In the genomic region with DNA sequence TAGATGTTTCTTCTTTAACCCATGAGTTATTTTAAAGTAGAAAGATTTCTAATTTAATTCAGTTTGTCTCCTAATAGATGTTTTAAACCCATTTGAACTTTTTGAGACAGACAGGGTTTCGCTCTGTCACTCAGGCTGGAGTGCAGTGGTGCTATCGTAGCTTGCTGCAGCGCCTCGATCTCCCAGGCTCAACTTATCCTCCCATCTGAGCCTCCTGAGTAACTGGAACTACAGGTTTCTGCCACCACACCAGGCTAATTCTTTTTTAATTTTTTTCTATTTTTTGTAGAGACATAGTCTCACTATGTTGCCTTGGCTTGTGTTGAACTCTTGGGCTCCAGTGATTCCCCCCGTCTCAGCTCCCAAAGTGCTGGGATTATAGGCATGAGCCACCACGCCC, we compare ENCODE assay signal across 18 cellular contexts. TPM values are rescaled to one million over a fixed set of nuclear protein-coding genes. Genes with fewer than 3 reads are reported as not detected.
DNase-seq lines count a peak whose midpoint lies in the region; ATAC-seq and TF ChIP-seq lines count a peak whose summit lies in the region.
"Had no signal": no experiment of that assay in that cellular context is flagged by ENCODE, and none has a peak within 500 bp of the region (broad histone marks: within the 10 kb centered on the region; RNA-seq: fewer than 3 reads in every experiment).

No MANE protein-coding gene starts in this region.

- no peaks in the 10 kb centered on the region for H3K79me2 ChIP-seq in trophoblast cell (ENCODE audit: control insufficient read depth, insufficient read depth, low read length, poor library complexity)

- H3K18ac ChIP-seq in trophoblast cell (ENCODE audit: low read length): no peak overlapping the region

- ATAC-seq in esophagus mucosa (peak; percentile 52), HG03139 (IDR thresholded peaks at IDR 0.05; ENCODE audit: unreplicated experiment) (no peak), HG03135 (IDR thresholded peaks at IDR 0.05; ENCODE audit: unreplicated experiment) (no peak)
- ATAC-seq: A549; CD8-positive, alpha-beta T cell had no signal

- no peak overlapping the region for H3K4me2 ChIP-seq in trophoblast cell (ENCODE audit: low read length)
- H3K4me2 ChIP-seq: A549 had no signal

- no peak overlapping the region for H3K27ac Mint-ChIP-seq in HFFc6
- H3K27ac Mint-ChIP-seq: B cell; CD4-positive, alpha-beta T cell; CD8-positive, alpha-beta T cell had no signal

- H3K4me3 ChIP-seq in trophoblast cell (ENCODE audit: low read depth, low read length): no peak overlapping the region
- H3K4me3 ChIP-seq: A549; BLaER1 treated with 17β-estradiol and CSF1 and Interleukin-3, amounts not matched to agents 10 nM and 100 nM had no signal

- TF ChIP-seq CTCF in VCaP (conservative IDR thresholded peaks at IDR 0.05) (no peak), HFFc6 (IDR thresholded peaks at IDR 0.05) (no peak)

- no peak overlapping the region for H4K8ac ChIP-seq in trophoblast cell (ENCODE audit: low read depth, low read length)

- H3K23ac ChIP-seq in trophoblast cell (ENCODE audit: low read length): no peak overlapping the region

- peaks cover 2% of the 10 kb centered on the region for H3K27me3 Mint-ChIP-seq in HFFc6 (ENCODE audit: insufficient read depth)
- H3K27me3 Mint-ChIP-seq: CD4-positive, alpha-beta T cell had no signal

- no peaks in the 10 kb centered on the region for H3K27me3 ChIP-seq in trophoblast cell (ENCODE audit: insufficient read depth, low read length)
- H3K27me3 ChIP-seq: BLaER1 treated with 17β-estradiol and CSF1 and Interleukin-3, amounts not matched to agents 10 nM and 100 nM had no signal

- H2AK5ac ChIP-seq in trophoblast cell (ENCODE audit: low read length): no peak overlapping the region

- H3K4me3 Mint-ChIP-seq in HFFc6: no peak overlapping the region
- H3K4me3 Mint-ChIP-seq: B cell; CD4-positive, alpha-beta T cell; CD8-positive, alpha-beta T cell had no signal

- H3K27ac ChIP-seq in VCaP (peak overlapping the region; percentile 47), trophoblast cell (ENCODE audit: low read depth, low read length) (no peak overlapping the region)
- H3K27ac ChIP-seq: 22Rv1, A549, C4-2B had no signal

- H3K4me1 ChIP-seq in trophoblast cell (ENCODE audit: control insufficient read depth in 1 of 2, insufficient read depth in 2 of 2, low read length in 2 of 2): no peaks in the 10 kb centered on the region
- H3K4me1 ChIP-seq: A549 had no signal

- H3K36me3 Mint-ChIP-seq in HFFc6 (ENCODE audit: low read depth): no peaks in the 10 kb centered on the region
- H3K36me3 Mint-ChIP-seq: CD8-positive, alpha-beta T cell had no signal

- H3K79me1 ChIP-seq in trophoblast cell (ENCODE audit: low read length): no peaks in the 10 kb centered on the region

- no peak overlapping the region for H2AFZ ChIP-seq in trophoblast cell (ENCODE audit: insufficient read depth, low read length, poor library complexity)

- H3K4ac ChIP-seq in trophoblast cell (ENCODE audit: low read depth, low read length): no peak overlapping the region

- no peak overlapping the region for H3K9ac ChIP-seq in trophoblast cell (ENCODE audit: low read length)
- H3K9ac ChIP-seq: BLaER1 treated with 17β-estradiol and CSF1 and Interleukin-3, amounts not matched to agents 10 nM and 100 nM had no signal

- no peak overlapping the region for H4K91ac ChIP-seq in trophoblast cell (ENCODE audit: low read depth, low read length)

- no CpG with 5 or more reads among the region's 6 CpGs for WGBS in trophoblast cell (ENCODE audit: extremely low coverage, insufficient coverage, insufficient read length)

- DNase-seq in trophoblast cell: peak; percentile 4 to 64
- DNase-seq in HFFc6: no peak
- DNase-seq: AML-193; Caco-2; Calu3; CD4-positive, alpha-beta T cell; CD8-positive, alpha-beta T cell; DMS79 treated with DMSO at 0.1 percent for 48 hours; GF-D8 had no signal

- no peaks in the 10 kb centered on the region for H3K9me3 ChIP-seq in trophoblast cell (ENCODE audit: insufficient read depth, low read depth, low read length)
- H3K9me3 ChIP-seq: A549, Caco-2 had no signal

- H2BK5ac ChIP-seq in trophoblast cell (ENCODE audit: low read depth, low read length, poor library complexity): no peak overlapping the region

- no peaks in the 10 kb centered on the region for H3K36me3 ChIP-seq in trophoblast cell (ENCODE audit: control insufficient read depth in 1 of 2, insufficient read depth in 2 of 2, low read length in 2 of 2)
- H3K36me3 ChIP-seq: BLaER1 treated with 17β-estradiol and CSF1 and Interleukin-3, amounts not matched to agents 10 nM and 100 nM had no signal

- H4K12ac ChIP-seq in trophoblast cell (ENCODE audit: low read depth, low read length): no peak overlapping the region

- peaks cover 28% of the 10 kb centered on the region for H3K4me1 Mint-ChIP-seq in HFFc6 (ENCODE audit: low read depth)

- no peak overlapping the region for H2BK12ac ChIP-seq in trophoblast cell (ENCODE audit: low read length)

- H3K9me3 Mint-ChIP-seq in HFFc6: no peaks in the 10 kb centered on the region
- H3K9me3 Mint-ChIP-seq: CD4-positive, alpha-beta T cell; CD8-positive, alpha-beta T cell had no signal

- H2BK120ac ChIP-seq in trophoblast cell (ENCODE audit: insufficient read depth, low read length, poor library complexity): no peak overlapping the region

- no peak overlapping the region for H3K14ac ChIP-seq in trophoblast cell (ENCODE audit: low read length)

RNA-seq across cellular contexts. Expression of a gene that starts 53.0 kb away (rescaled TPM):
- 99.5 TPM for total RNA-seq in esophagus mucosa
- 75.5 and 75.8 TPM in 2 replicates for polyA plus RNA-seq in trophoblast cell (2013)
- 100 to 1,000 TPM; 122 to 164 (median 144) TPM for total RNA-seq in HFFc6 (2021; fragmentation: NEBNext Ultra II Directional; extraction: Animal tissue kit (Norgen Biotek cat#: 25700))
